8 cellular contexts compared by ENCODE assay signal in genomic region chr3:46065294-46065705, GRCh38.
A peak's percentile ranks its signal among the peaks of the same experiment; 100 is the strongest.
DNase-seq lines count a peak whose midpoint lies in the region; ATAC-seq lines count a peak whose summit lies in the region.

No MANE protein-coding gene starts in this region.

- H3K36me3 ChIP-seq in KOPT-K1 (ENCODE audit: insufficient read depth, low read length): no peaks in the 10 kb centered on the region

- no peak for ATAC-seq in GM21367 (IDR thresholded peaks at IDR 0.05; ENCODE audit: unreplicated experiment)

- DNase-seq in DMS153 (lab: John Stamatoyannopoulos, UW) (peak; percentile 77), NCI-H446 treated with DMSO at 0.1 percent for 48 hours (lab: John Stamatoyannopoulos, UW) (no peak), 8988T (no peak)
- peak; percentile 35 to 64 (median 48) for DNase-seq in activated CD4-positive, CD25-positive, alpha-beta regulatory T cell (lab: John Stamatoyannopoulos, UW)
- DNase-seq in effector CD4-positive, alpha-beta T cell: peak; percentile 75
- DNase-seq in stimulated activated CD4-positive, alpha-beta T cell treated with anti-CD3 and anti-CD28 coated beads, Interleukin-4, amount 100 ng/mL, for 48 hours (ENCODE audit: low read depth in 2 of 2): peak; percentile 51 to 68

- H3K27ac ChIP-seq in KOPT-K1 (ENCODE audit: low read depth, low read length, poor library complexity, severe bottlenecking): peak overlapping the region; percentile 28

- H3K9me3 ChIP-seq in KOPT-K1 (ENCODE audit: insufficient read depth, low read length, poor library complexity, severe bottlenecking): no peaks in the 10 kb centered on the region

Comparison
In these comparisons a context has a peak if more than half of its experiments do, and no peak if none do; other contexts are left out.
1. DNase-seq: peak in DMS153 (single experiment), activated CD4-positive, CD25-positive, alpha-beta regulatory T cell (4 of 4), effector CD4-positive, alpha-beta T cell (single experiment) and stimulated activated CD4-positive, alpha-beta T cell treated with anti-CD3 and anti-CD28 coated beads, Interleukin-4, amount 100 ng/mL, for 48 hours (2 of 2); none in NCI-H446 treated with DMSO at 0.1 percent for 48 hours (single experiment) and 8988T (single experiment).